ENCODE assay signal across 7 cellular contexts in the genomic region with DNA sequence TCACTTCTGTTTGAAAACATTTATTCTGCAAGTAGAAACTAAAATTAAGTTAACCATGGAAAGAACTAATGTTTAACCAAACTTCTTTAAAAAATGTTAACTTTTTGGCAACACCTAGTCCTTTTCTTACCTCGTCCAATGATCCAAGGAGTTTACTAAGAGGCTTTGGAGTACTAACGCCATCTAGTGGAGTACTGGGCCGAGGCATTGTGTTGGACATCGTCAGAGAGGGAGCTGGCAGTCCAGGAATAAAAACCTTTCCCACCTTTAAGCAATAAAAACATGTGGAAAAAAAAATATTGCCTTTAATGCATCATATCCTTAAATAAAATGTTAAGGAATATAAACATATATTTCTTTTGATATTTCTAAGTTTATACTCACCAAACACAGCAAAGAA. TPM values are rescaled to one million over a fixed set of nuclear protein-coding genes. Genes with fewer than 3 reads are reported as not detected.
DNase-seq lines count a peak whose midpoint lies in the region; FAIRE-seq and TF ChIP-seq lines count a peak whose summit lies in the region.
"Not testable (repeated sequence)": the region's sequence is repeated elsewhere in the genome, so short reads cannot be mapped to it uniquely, and the experiment has no call there.

No MANE protein-coding gene starts in this region.

- CTCF ChIA-PET in endothelial cell of umbilical vein (lab: Charles Lee) = not testable (repeated sequence)

- intact Hi-C loops in endothelial cell of umbilical vein (cut with micrococcal nuclease) = not testable (repeated sequence)

- not testable (repeated sequence) for H3K27me3 ChIP-seq in SJCRH30; endothelial cell of umbilical vein (ENCODE audit: control insufficient read depth in 2 of 2, insufficient read depth in 2 of 2, low read length in 2 of 2)

- not testable (repeated sequence) for H3K79me2 ChIP-seq in endothelial cell of umbilical vein (ENCODE audit: control insufficient read depth, insufficient read depth, low read length)

- H3K4me2 ChIP-seq in endothelial cell of umbilical vein (ENCODE audit: insufficient read depth, low read length) = not testable (repeated sequence)

- not testable (repeated sequence) for H3K9me1 ChIP-seq in endothelial cell of umbilical vein (replicated peaks; ENCODE audit: control insufficient read depth, extremely low read depth, insufficient read depth, low read length)

- FAIRE-seq in G401.6 (lab: Jason Lieb, UNC) = peak; percentile 65
- not testable (repeated sequence) for FAIRE-seq in endothelial cell of umbilical vein (lab: Jason Lieb, UNC)

- not testable (repeated sequence) for H4K20me1 ChIP-seq in endothelial cell of umbilical vein (replicated peaks; ENCODE audit: control insufficient read depth, extremely low read depth, insufficient read depth, low read length)

- H3K4me1 ChIP-seq in SJCRH30; endothelial cell of umbilical vein (ENCODE audit: control insufficient read depth, extremely low read depth, insufficient read depth, low read length): not testable (repeated sequence)

- BruUV-seq in endothelial cell of umbilical vein (replicated peaks; lab: Mats Ljungman, UMichigan) = not testable (repeated sequence)

- not testable (repeated sequence) for H3K9ac ChIP-seq in endothelial cell of umbilical vein (replicated peaks; ENCODE audit: extremely low read depth, insufficient read depth, low read length)

- not testable (repeated sequence) for H3K27ac ChIP-seq in SJCRH30; endothelial cell of umbilical vein (ENCODE audit: insufficient read depth, low read depth, low read length)

- not testable (repeated sequence) for H2AFZ ChIP-seq in endothelial cell of umbilical vein (ENCODE audit: low read depth, low read length)

- TF ChIP-seq POLR2A in endothelial cell of umbilical vein (IDR thresholded peaks at IDR 0.05; ENCODE audit: low read depth, low read length) = not testable (repeated sequence)

- POLR2A ChIA-PET in endothelial cell of umbilical vein (lab: Charles Lee) = not testable (repeated sequence)

- not testable (repeated sequence) for H3K9me3 ChIP-seq in SJCRH30 (replicated peaks); endothelial cell of umbilical vein (replicated peaks; ENCODE audit: control insufficient read depth, insufficient read depth, low read length)

- TF ChIP-seq CTCF in endothelial cell of umbilical vein (IDR thresholded peaks at IDR 0.05; ENCODE audit: extremely low read depth in 1 of 2, insufficient read depth in 1 of 2, low read depth in 1 of 2, low read length in 2 of 2) (peak; percentile 9 to 36), retinal pigment epithelial cell (conservative IDR thresholded peaks at IDR 0.05; ENCODE audit: low read depth, low read length) (peak; percentile 51)

- not testable (repeated sequence) for H3K4me3 ChIP-seq in SJCRH30; endothelial cell of umbilical vein (replicated peaks in 1 of 3; ENCODE audit: insufficient read depth in 1 of 3, low read depth in 1 of 3, low read length in 3 of 3); retinal pigment epithelial cell (ENCODE audit: low read length)

- H3K36me3 ChIP-seq in SJCRH30; endothelial cell of umbilical vein (ENCODE audit: control insufficient read depth in 2 of 2, extremely low read depth in 1 of 2, insufficient read depth in 2 of 2, low read length in 2 of 2): not testable (repeated sequence)

- dilution Hi-C loops in endothelial cell of umbilical vein (cut with MboI; ENCODE audit: extremely low pct_ligation_motif_present, low sequenced_read_pairs) = not testable (repeated sequence)

- DNase-seq in NCI-H1092 (lab: John Stamatoyannopoulos, UW) = peak; percentile 0
- peak; percentile 40 to 63 for DNase-seq in SJCRH30
- DNase-seq in activated effector memory CD4-positive, alpha-beta T cell treated with anti-CD3 and anti-CD28 coated beads, Interleukin-2, amount 50 U/mL, for 16 hours = peak; percentile 68
- DNase-seq in endothelial cell of umbilical vein (ENCODE audit: low read depth, low spot score); retinal pigment epithelial cell (ENCODE audit: low read depth): not testable (repeated sequence)
- peak; percentile 1 for DNase-seq in kidney glomerular epithelial cell (lab: John Stamatoyannopoulos, UW)

RNA-seq across cellular contexts. Expression of a gene that starts 33.3 kb away (rescaled TPM):
- total RNA-seq in SJCRH30 (2014; rRNA removed; shearing (Covaris generic)) = 102 and 107 TPM in 2 replicates
- total RNA-seq in endothelial cell of umbilical vein = 58.3 and 61.5 TPM in 2 replicates
- 18.9 and 21.9 TPM in 2 replicates for polyA plus RNA-seq in endothelial cell of umbilical vein
- polyA plus RNA-seq in endothelial cell of umbilical vein (2011; cell fraction: cytosol; rRNA removed) = 17.6 and 18.7 TPM in 2 replicates
- polyA plus RNA-seq in endothelial cell of umbilical vein (2011; cell fraction: nucleus; rRNA removed) = 35.9 and 50.6 TPM in 2 replicates
- 20.1 and 27.6 TPM in 2 replicates for polyA plus RNA-seq in endothelial cell of umbilical vein (2012)
- 77.9 and 87.2 TPM in 2 replicates for polyA minus RNA-seq in endothelial cell of umbilical vein
- polyA minus RNA-seq in endothelial cell of umbilical vein (2011; cell fraction: cytosol; rRNA and poly(A)+ RNA removed) = 39.4 TPM
- 107 and 121 TPM in 2 replicates for polyA minus RNA-seq in endothelial cell of umbilical vein (2011; cell fraction: nucleus; rRNA and poly(A)+ RNA removed)

RNA-seq across cellular contexts. Expression of a gene that starts 47.8 kb away (rescaled TPM):
- total RNA-seq in SJCRH30 (2014; rRNA removed; shearing (Covaris generic)) = 6.7 and 6.8 TPM in 2 replicates
- 37.3 TPM in 2 replicates for total RNA-seq in endothelial cell of umbilical vein
- 38.6 and 39.6 TPM in 2 replicates for polyA plus RNA-seq in endothelial cell of umbilical vein
- 25.8 and 31.1 TPM in 2 replicates for polyA plus RNA-seq in endothelial cell of umbilical vein (2011; cell fraction: cytosol; rRNA removed)
- polyA plus RNA-seq in endothelial cell of umbilical vein (2011; cell fraction: nucleus; rRNA removed) = 113 and 116 TPM in 2 replicates
- 18.1 and 27.2 TPM in 2 replicates for polyA plus RNA-seq in endothelial cell of umbilical vein (2012)
- polyA minus RNA-seq in endothelial cell of umbilical vein = 53.1 and 66.4 TPM in 2 replicates
- polyA minus RNA-seq in endothelial cell of umbilical vein (2011; cell fraction: cytosol; rRNA and poly(A)+ RNA removed) = not detected
- polyA minus RNA-seq in endothelial cell of umbilical vein (2011; cell fraction: nucleus; rRNA and poly(A)+ RNA removed) = 53.2 and 69.2 TPM in 2 replicates
